ENCODE assay signal across 8 cellular contexts in the genomic region with DNA sequence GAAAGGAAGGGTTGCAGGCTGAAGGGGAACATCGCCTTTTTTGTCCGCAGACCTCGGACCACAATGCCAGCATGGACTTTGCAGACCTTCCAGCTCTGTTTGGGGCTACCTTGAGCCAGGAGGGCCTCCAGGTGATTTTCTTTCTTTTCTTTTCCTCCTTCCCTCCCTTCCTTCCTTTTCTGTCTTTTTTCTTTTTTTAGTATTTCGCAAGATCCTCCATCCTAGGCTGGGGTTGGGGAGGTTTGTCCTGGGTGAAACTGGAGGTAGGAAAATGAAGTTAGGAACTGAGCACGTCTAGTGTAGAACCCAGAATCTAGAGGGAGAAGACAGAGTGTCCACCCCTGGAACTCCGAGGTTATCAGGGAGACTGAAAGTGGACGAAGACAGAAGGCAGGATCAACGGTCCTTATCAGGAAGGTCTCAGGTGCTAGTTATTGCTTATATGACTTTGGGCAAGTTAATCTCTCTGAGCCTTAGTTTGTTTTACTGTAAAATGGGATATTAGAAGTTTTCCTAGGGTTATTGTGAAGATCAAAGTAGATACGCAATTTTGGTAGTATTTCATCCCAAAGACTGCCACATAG.
DNase-seq lines count a peak whose midpoint lies in the region; ATAC-seq and TF ChIP-seq lines count a peak whose summit lies in the region.

No MANE protein-coding gene starts in this region.

- H3K36me3 ChIP-seq in BLaER1: peaks cover 71% of the 10 kb centered on the region
- peaks cover 47% of the 10 kb centered on the region for H3K36me3 ChIP-seq in effector memory CD4-positive, alpha-beta T cell (ENCODE audit: control insufficient read depth, insufficient read depth, low read length)

- peaks cover 79% of the 10 kb centered on the region for H3K4me1 ChIP-seq in BLaER1
- peaks cover 54% of the 10 kb centered on the region for H3K4me1 ChIP-seq in effector memory CD4-positive, alpha-beta T cell (ENCODE audit: control insufficient read depth, insufficient read depth, low read length, poor library complexity, severe bottlenecking)

- H3K4me1 Mint-ChIP-seq in nephron: peaks cover 56% of the 10 kb centered on the region

- no peaks in the 10 kb centered on the region for H3K9me3 ChIP-seq in BLaER1
- H3K9me3 ChIP-seq in effector memory CD4-positive, alpha-beta T cell (ENCODE audit: control insufficient read depth, low read length): no peaks in the 10 kb centered on the region

- peak overlapping the region; percentile 96 for H3K27ac ChIP-seq in BLaER1
- H3K27ac ChIP-seq in effector memory CD4-positive, alpha-beta T cell (ENCODE audit: insufficient read depth, low read length, poor library complexity, severe bottlenecking): peak overlapping the region; percentile 93

- no peak for ATAC-seq in GM18858 (IDR thresholded peaks at IDR 0.05; ENCODE audit: unreplicated experiment)
- ATAC-seq in HG03097 (IDR thresholded peaks at IDR 0.05; ENCODE audit: low FRiP score, unreplicated experiment): no peak
- no peak for ATAC-seq in activated CD4-positive, CD25-positive, alpha-beta regulatory T cell treated with anti-CD3 and anti-CD28 coated beads, Interleukin-2, amount 50 U/mL, for 24 hours

- H3K27me3 ChIP-seq in BLaER1: no peaks in the 10 kb centered on the region
- no peaks in the 10 kb centered on the region for H3K27me3 ChIP-seq in effector memory CD4-positive, alpha-beta T cell (replicated peaks; ENCODE audit: control insufficient read depth, insufficient read depth, low read length, poor library complexity, severe bottlenecking)

- peak overlapping the region; percentile 99 for H3K4me2 ChIP-seq in BLaER1

- TF ChIP-seq POLR2A in NB4 (IDR thresholded peaks at IDR 0.05; ENCODE audit: extremely low read depth, insufficient read length): no peak

- no peak for TF ChIP-seq CTCF in NB4 (IDR thresholded peaks at IDR 0.05; ENCODE audit: low read depth, low read length)
- no peak for TF ChIP-seq CTCF in nephron (IDR thresholded peaks at IDR 0.05; ENCODE audit: unreplicated experiment in 3 of 3)

- H3K27ac Mint-ChIP-seq in nephron: peak overlapping the region; percentile 73 to 100 (median 99)

- peaks cover 58% of the 10 kb centered on the region for H4K20me1 ChIP-seq in BLaER1

- DNase-seq in NB4 (ENCODE audit: low read depth) (no peak), DMS153 treated with DMSO at 0.1 percent for 48 hours (lab: John Stamatoyannopoulos, UW; ENCODE audit: unreplicated experiment) (no peak)
- DNase-seq in effector memory CD4-positive, alpha-beta T cell: no peak

- no peaks in the 10 kb centered on the region for H3K9me3 Mint-ChIP-seq in nephron

- peaks cover 51% of the 10 kb centered on the region for H3K36me3 Mint-ChIP-seq in nephron (ENCODE audit: low read depth)

- H3K4me3 ChIP-seq in BLaER1 (peak overlapping the region; percentile 89), NB4 (ENCODE audit: low read depth, low read length) (peak overlapping the region; percentile 84)
- peak overlapping the region; percentile 94 for H3K4me3 ChIP-seq in effector memory CD4-positive, alpha-beta T cell (ENCODE audit: insufficient read depth, low read depth, low read length, poor library complexity, severe bottlenecking)

- peak overlapping the region; percentile 98 for H3K9ac ChIP-seq in BLaER1

- H3K27me3 Mint-ChIP-seq in nephron (ENCODE audit: low read depth): no peaks in the 10 kb centered on the region

- peak overlapping the region; percentile 91 to 98 (median 93) for H3K4me3 Mint-ChIP-seq in nephron
